ENCODE assay signal across 20 cellular contexts in the genomic region with DNA sequence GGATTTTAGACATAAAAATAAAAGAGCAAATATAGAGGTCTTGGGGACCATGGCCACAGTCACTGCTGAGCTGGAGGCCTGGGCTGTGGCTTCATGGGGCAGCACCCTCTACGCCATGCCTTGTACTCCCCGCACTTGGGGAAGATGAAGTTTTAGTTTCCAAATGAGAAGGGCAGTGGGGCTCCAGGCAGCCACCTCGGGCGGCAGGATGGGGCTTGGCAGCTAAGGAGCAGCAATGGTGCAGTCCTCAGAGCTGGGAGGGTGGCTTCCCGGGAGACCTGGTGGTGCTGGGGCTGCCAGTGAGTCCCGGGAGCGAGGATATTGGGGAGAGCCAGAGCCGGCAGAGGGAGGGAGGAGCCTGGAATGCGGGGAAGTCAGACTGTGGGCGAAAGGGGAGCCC. TPM values are rescaled to one million over a fixed set of nuclear protein-coding genes. Genes with fewer than 3 reads are reported as not detected.
DNase-seq lines count a peak whose midpoint lies in the region; ATAC-seq and TF ChIP-seq lines count a peak whose summit lies in the region.
"Had no signal": no experiment of that assay in that cellular context is flagged by ENCODE, and none has a peak within 500 bp of the region (broad histone marks: within the 10 kb centered on the region; RNA-seq: fewer than 3 reads in every experiment).

No MANE protein-coding gene starts in this region.

- peak overlapping the region; percentile 93 for H3K4me3 Mint-ChIP-seq in activated CD8-positive, alpha-beta T cell treated with anti-CD3 and anti-CD28 coated beads for 36 hours

- peaks cover 64% of the 10 kb centered on the region for H3K36me3 Mint-ChIP-seq in activated CD8-positive, alpha-beta T cell treated with anti-CD3 and anti-CD28 coated beads for 36 hours (ENCODE audit: low read depth)

- peak; percentile 34 for DNase-seq in stimulated activated CD4-positive, alpha-beta T cell treated with anti-CD3 and anti-CD28 coated beads, Interleukin-15, amount 100 ng/mL, for 24 hours
- no peak for DNase-seq in stimulated activated CD4-positive, alpha-beta T cell treated with anti-CD3 and anti-CD28 coated beads, Interleukin-4, amount 100 ng/mL, for 4 hours
- peak; percentile 60 for DNase-seq in activated CD8-positive, alpha-beta T cell treated with anti-CD3 and anti-CD28 coated beads for 36 hours
- no peak for DNase-seq in effector memory CD4-positive, alpha-beta T cell
- DNase-seq in transverse colon = no peak
- no peak for DNase-seq in MG63
- DNase-seq in GF-D8 (lab: John Stamatoyannopoulos, UW) = no peak
- DNase-seq in central memory CD4-positive, alpha-beta T cell = no peak
- DNase-seq: DMS 273 treated with DMSO at 0.1 percent for 48 hours, foreskin melanocyte, GM23248, Karpas-422, NCI-H1436, NCI-H226, Right ventricle myocardium superior, T-helper 9 cell had no signal

- WGBS in transverse colon (ENCODE audit: low coverage in 1 of 2), 2 donors = 67% methylated on average over 10 of the region's 10 CpGs; no CpG with 5 or more reads in 1 of the 2 donors

- in situ Hi-C loops in transverse colon (cut with MboI; ENCODE audit: low pct_ligation_motif_present in 1 of 4, low pct_unique_long_range_greater_than_20kb in 1 of 4, low sequenced_read_pairs in 3 of 4) = no loop called here

- no peak for TF ChIP-seq EP300 in transverse colon (IDR thresholded peaks at IDR 0.05; ENCODE audit: low read depth)

- H3K27me3 ChIP-seq in effector memory CD4-positive, alpha-beta T cell (replicated peaks; ENCODE audit: control insufficient read depth, insufficient read depth, low read length, poor library complexity, severe bottlenecking) = no peaks in the 10 kb centered on the region
- no peaks in the 10 kb centered on the region for H3K27me3 ChIP-seq in transverse colon
- no peaks in the 10 kb centered on the region for H3K27me3 ChIP-seq in MG63
- H3K27me3 ChIP-seq: suprapubic skin had no signal

- peaks cover 33% of the 10 kb centered on the region for H3K4me1 ChIP-seq in effector memory CD4-positive, alpha-beta T cell (ENCODE audit: control insufficient read depth, insufficient read depth, low read length, poor library complexity, severe bottlenecking)
- H3K4me1 ChIP-seq in transverse colon = peaks cover 0 to 17% (median 13%) of the 10 kb centered on the region in 4 donors
- H3K4me1 ChIP-seq: suprapubic skin had no signal

- peak overlapping the region; percentile 48 for H3K27ac ChIP-seq in effector memory CD4-positive, alpha-beta T cell (ENCODE audit: insufficient read depth, low read length, poor library complexity, severe bottlenecking)
- H3K27ac ChIP-seq in transverse colon = peak overlapping the region in 3 of 4 donors; percentile 34 to 84 (median 82)
- H3K27ac ChIP-seq: GM23248, suprapubic skin had no signal

- ATAC-seq in activated CD8-positive, alpha-beta T cell treated with anti-CD3 and anti-CD28 coated beads for 36 hours = peak; percentile 22

- no peak for TF ChIP-seq POLR2A in transverse colon (IDR thresholded peaks at IDR 0.05)

- TF ChIP-seq CTCF in activated CD8-positive, alpha-beta T cell treated with anti-CD3 and anti-CD28 coated beads for 36 hours (IDR thresholded peaks at IDR 0.05) = no peak
- TF ChIP-seq CTCF in transverse colon (IDR thresholded peaks at IDR 0.05) = no peak

- H3K27ac Mint-ChIP-seq in activated CD8-positive, alpha-beta T cell treated with anti-CD3 and anti-CD28 coated beads for 36 hours = peak overlapping the region; percentile 89

- peaks cover 50% of the 10 kb centered on the region for H3K4me1 Mint-ChIP-seq in activated CD8-positive, alpha-beta T cell treated with anti-CD3 and anti-CD28 coated beads for 36 hours (ENCODE audit: low read depth)

- CTCF ChIA-PET in activated CD8-positive, alpha-beta T cell treated with anti-CD3 and anti-CD28 coated beads for 36 hours (lab: Charles Lee) = interaction anchor here (1.0 to 5.4 kb wide), 4 partner anchors 10 to 84 kb away, joined by 4 to 28 read pairs (median 8); partner anchors contain the start of gene OGT

- intact Hi-C loops in activated CD8-positive, alpha-beta T cell treated with anti-CD3 and anti-CD28 coated beads for 36 hours (cut with micrococcal nuclease) = loop anchor here (5.0 kb wide), 2 partner anchors 36 to 74 kb away; no protein-coding TSS in a partner anchor
- intact Hi-C loops in transverse colon (cut with DNase I; ENCODE audit: low total_unique reads) = no loop called here

- no peaks in the 10 kb centered on the region for H3K9me3 ChIP-seq in effector memory CD4-positive, alpha-beta T cell (ENCODE audit: control insufficient read depth, low read length)
- H3K9me3 ChIP-seq in transverse colon = no peaks in the 10 kb centered on the region
- no peaks in the 10 kb centered on the region for H3K9me3 ChIP-seq in MG63
- H3K9me3 ChIP-seq: suprapubic skin had no signal

- H3K36me3 ChIP-seq in effector memory CD4-positive, alpha-beta T cell (ENCODE audit: control insufficient read depth, insufficient read depth, low read length) = peaks cover 9% of the 10 kb centered on the region
- H3K36me3 ChIP-seq in transverse colon (peaks cover 0 to 3% (median 0%) of the 10 kb centered on the region in 4 donors), MG63 (no peaks in the 10 kb centered on the region; the same call in 1 of the 2 replicates)

- POLR2A ChIA-PET in activated CD8-positive, alpha-beta T cell treated with anti-CD3 and anti-CD28 coated beads for 36 hours (lab: Charles Lee) = interaction anchor here (0.6 to 4.1 kb wide), 9 partner anchors 9 to 83 kb away, joined by 3 to 16 read pairs (median 4); partner anchors contain the start of gene OGT

- H3K4me3 ChIP-seq in effector memory CD4-positive, alpha-beta T cell (ENCODE audit: insufficient read depth, low read depth, low read length, poor library complexity, severe bottlenecking) = no peak overlapping the region
- H3K4me3 ChIP-seq in transverse colon (no peak overlapping the region), MG63 (no peak overlapping the region)
- H3K4me3 ChIP-seq: GM23248, suprapubic skin had no signal

- H3K27me3 Mint-ChIP-seq in activated CD8-positive, alpha-beta T cell treated with anti-CD3 and anti-CD28 coated beads for 36 hours = no peaks in the 10 kb centered on the region

- H3K9me3 Mint-ChIP-seq in activated CD8-positive, alpha-beta T cell treated with anti-CD3 and anti-CD28 coated beads for 36 hours = peaks cover 3% of the 10 kb centered on the region

RNA-seq across cellular contexts. Expression of gene CXCR3, which starts 2.4 kb away (rescaled TPM):
- 10 to 100 TPM; 42.4 to 43.8 TPM for total RNA-seq in activated CD8-positive, alpha-beta T cell treated with anti-CD3 and anti-CD28 coated beads for 36 hours
- 1 to 10 TPM in 3 of 4 donors, not detected in 1; 1.1 to 3.5 (median 1.3) TPM for total RNA-seq in transverse colon
- total RNA-seq in MG63 (2014; rRNA removed; shearing (Covaris generic); ENCODE audit: low replicate concordance) = not detected in 2 replicates
- total RNA-seq: endothelial cell of umbilical vein, GM23248, lung microvascular endothelial cell, pulmonary artery endothelial cell had no signal

RNA-seq across cellular contexts. Expression of gene GCNA, which starts 37.7 kb away (rescaled TPM):
- total RNA-seq in activated CD8-positive, alpha-beta T cell treated with anti-CD3 and anti-CD28 coated beads for 36 hours = 1 to 10 TPM; 3.5 to 5.1 TPM
- total RNA-seq in transverse colon = 1 to 10 TPM; 1.9 to 3.7 (median 3.0) TPM
- 1.1 and 1.4 TPM in 2 replicates for total RNA-seq in MG63 (2014; rRNA removed; shearing (Covaris generic); ENCODE audit: low replicate concordance)

Comparison
In these comparisons a context has a peak if more than half of its experiments do, and no peak if none do; other contexts are left out.
1. DNase-seq: peak in stimulated activated CD4-positive, alpha-beta T cell treated with anti-CD3 and anti-CD28 coated beads, Interleukin-15, amount 100 ng/mL, for 24 hours (single experiment) and activated CD8-positive, alpha-beta T cell treated with anti-CD3 and anti-CD28 coated beads for 36 hours (single experiment); none in stimulated activated CD4-positive, alpha-beta T cell treated with anti-CD3 and anti-CD28 coated beads, Interleukin-4, amount 100 ng/mL, for 4 hours (0 of 2), effector memory CD4-positive, alpha-beta T cell (0 of 3), transverse colon (single experiment), MG63 (single experiment), GF-D8 (single experiment) and central memory CD4-positive, alpha-beta T cell (single experiment).
2. RNA of gene CXCR3, which starts 2.4 kb away (total RNA-seq): 42.4 to 43.8 TPM in activated CD8-positive, alpha-beta T cell treated with anti-CD3 and anti-CD28 coated beads for 36 hours; 1.1 to 3.5 TPM in transverse colon and not detected in MG63; every median in the first group is over 4 times any median in the second.